ENCODE assay signal across 36 cellular contexts in the genomic region with DNA sequence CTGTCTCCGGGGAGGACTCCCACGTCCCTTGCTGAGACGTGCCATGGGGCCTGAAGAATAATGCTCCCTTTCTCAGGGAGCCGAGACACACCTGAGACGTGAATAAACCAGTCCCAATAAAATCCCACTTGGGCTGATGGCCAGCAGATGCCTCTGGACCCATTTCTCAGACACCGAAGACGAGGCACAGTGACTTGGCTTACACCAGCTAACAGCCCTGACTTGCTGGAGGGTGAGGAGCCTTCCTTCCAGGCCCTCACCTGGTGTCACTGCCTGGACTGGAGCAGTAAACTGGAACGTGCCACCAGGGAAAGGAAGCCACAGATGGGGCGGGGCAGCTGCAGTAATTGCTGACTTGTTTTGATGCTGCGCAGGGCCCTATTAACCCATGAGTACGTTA.
"Had no signal": no experiment of that assay in that cellular context is flagged by ENCODE, and none has a peak within 500 bp of the region (broad histone marks: within the 10 kb centered on the region; RNA-seq: fewer than 3 reads in every experiment).

No MANE protein-coding gene starts in this region.

- ATAC-seq: activated CD8-positive, alpha-beta memory T cell treated with anti-CD3 and anti-CD28 coated beads, Interleukin-2, amount 10 ng/mL, durations not matched to agents 7 days and 5 days; body of pancreas; Right ventricle myocardium inferior; SK-N-SH treated with all-trans-retinoic acid at 6 μM for 48 hours had no signal

- H3K4me3 ChIP-seq: body of pancreas, breast epithelium, PC-9 had no signal

- H2AFZ ChIP-seq: PC-9 had no signal

- H3K9me3 ChIP-seq: body of pancreas, breast epithelium had no signal

- H3K27ac ChIP-seq: body of pancreas, PC-9, RWPE1, WERI-Rb-1 had no signal

- DNase-seq: activated CD4-positive, alpha-beta memory T cell treated with anti-CD3 and anti-CD28 coated beads, Interleukin-2, amount 10 ng/mL, durations not matched to agents 7 days and 5 days; activated CD4-positive, alpha-beta T cell treated with anti-CD3 and anti-CD28 coated beads for 1 hour; activated CD4-positive, alpha-beta T cell treated with anti-CD3 and anti-CD28 coated beads for 48 hours; activated CD4-positive, CD25-positive, alpha-beta regulatory T cell; activated CD8-positive, alpha-beta memory T cell treated with anti-CD3 and anti-CD28 coated beads for 24 hours; activated CD8-positive, alpha-beta memory T cell treated with anti-CD3 and anti-CD28 coated beads, Interleukin-2, amount 10 ng/mL, durations not matched to agents 7 days and 5 days; activated CD8-positive, alpha-beta memory T cell treated with anti-CD3 and anti-CD28 coated beads, Interleukin-2, amount 50 U/mL, for 48 hours; activated effector memory CD4-positive, alpha-beta T cell treated with anti-CD3 and anti-CD28 coated beads, Interleukin-2, amount 50 U/mL, for 16 hours; activated naive CD4-positive, alpha-beta T cell; activated naive CD4-positive, alpha-beta T cell treated with anti-CD3 and anti-CD28 coated beads, Interleukin-2, amount 50 U/mL, for 16 hours; activated naive CD8-positive, alpha-beta T cell treated with anti-CD3 and anti-CD28 coated beads, Interleukin-2, amount 10 ng/mL, durations not matched to agents 7 days and 5 days; activated T-cell treated with anti-CD3 and anti-CD28 coated beads, Interleukin-2, amount 50 U/mL, for 48 hours; amygdala; body of pancreas; Kasumi-1; KBM-7; MM.1S; MV-4-11; NCI-H1092; NCI-H1436 treated with DMSO at 0.1 percent for 48 hours; NCI-H187; NCI-H2029 treated with DMSO at 0.1 percent for 48 hours; NCI-H2107; NCI-H226; NCI-H446 treated with DMSO at 0.1 percent for 48 hours; NCI-H524; PC-9; SIG-M5; T-helper 1 cell; T-helper 2 cell; T-helper 9 cell; WERI-Rb-1 had no signal

- H3K27me3 ChIP-seq: body of pancreas, breast epithelium had no signal

- H3K4me2 ChIP-seq: PC-9 had no signal

- H3K36me3 ChIP-seq: breast epithelium, WERI-Rb-1 had no signal
